Comparison of ENCODE assay signal across 1 cellular context in the genomic region with DNA sequence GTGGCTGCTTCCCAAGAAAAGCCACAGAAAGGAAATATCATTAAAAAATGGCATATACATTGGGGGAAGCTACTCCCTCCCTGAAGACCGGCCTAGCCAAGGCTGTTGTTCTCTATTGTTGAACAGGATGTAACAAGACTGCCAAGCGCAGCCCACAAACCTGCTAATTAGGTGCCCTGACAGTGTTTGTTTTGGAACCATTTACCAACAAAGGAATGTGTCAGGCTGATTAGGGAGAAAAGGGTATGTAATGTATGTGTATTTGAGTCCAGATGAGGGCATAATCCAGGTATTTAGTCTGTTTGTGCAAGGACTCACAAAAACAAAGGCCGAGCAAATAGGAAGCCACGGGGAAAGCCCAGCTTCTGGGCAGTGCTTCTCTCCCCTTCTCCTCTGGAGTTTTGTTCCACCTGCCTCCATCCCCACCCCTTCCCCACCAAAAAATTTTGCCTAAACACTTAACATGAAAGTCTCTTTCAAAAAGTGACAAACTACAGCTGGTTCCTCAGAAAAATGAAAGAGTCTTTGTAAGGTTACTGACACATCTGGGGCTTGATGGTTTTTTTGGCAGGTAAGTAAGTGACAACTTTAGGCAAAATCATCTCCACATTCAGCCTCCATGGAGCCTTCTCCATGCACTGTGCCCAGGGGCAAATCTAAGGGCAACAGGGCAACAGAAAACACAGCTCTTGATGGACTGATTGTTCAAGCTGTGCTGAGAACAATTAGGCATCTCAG.
TF ChIP-seq lines count a peak whose summit lies in the region.

No MANE protein-coding gene starts in this region.

TF ChIP-seq in HepG2, 621 proteins besides CTCF, POLR2A, EP300 and RAD21 (continued from another document and continues in another):
- TF ChIP-seq ARNT (IDR thresholded peaks at IDR 0.05) (no peak), BCL3 (CRISPR knock-in tag; IDR thresholded peaks at IDR 0.05) (peak; percentile 50), TBX2 (CRISPR knock-in tag; IDR thresholded peaks at IDR 0.05; ENCODE audit: borderline replicate concordance) (peak; percentile 100), ZNF12 (CRISPR knock-in tag; IDR thresholded peaks at IDR 0.05) (peak; percentile 15; the same call in 1 of the 2 replicates), ZFP37 (CRISPR knock-in tag; IDR thresholded peaks at IDR 0.05; ENCODE audit: borderline replicate concordance) (no peak), ZNF101 (CRISPR knock-in tag; IDR thresholded peaks at IDR 0.05; ENCODE audit: borderline replicate concordance, low read depth) (no peak; the same call in 1 of the 2 replicates), DBP (CRISPR knock-in tag; IDR thresholded peaks at IDR 0.05; ENCODE audit: not compliant biosample characterization) (no peak), SETDB1 (CRISPR knock-in tag; IDR thresholded peaks at IDR 0.05; ENCODE audit: borderline replicate concordance) (no peak), HNF4G (IDR thresholded peaks at IDR 0.05; ENCODE audit: borderline replicate concordance, low read depth, low read length) (peak; percentile 91), HNF4G (CRISPR knock-in tag; IDR thresholded peaks at IDR 0.05; ENCODE audit: borderline replicate concordance, low read depth) (no peak), ARID4A (CRISPR knock-in tag; IDR thresholded peaks at IDR 0.05; ENCODE audit: borderline replicate concordance) (peak; percentile 22; the same call in 1 of the 2 replicates), ZNF558 (CRISPR knock-in tag; IDR thresholded peaks at IDR 0.05; ENCODE audit: borderline replicate concordance) (no peak), SIX4 (CRISPR knock-in tag; IDR thresholded peaks at IDR 0.05) (peak; percentile 78; the same call in 1 of the 2 replicates), RFX5 (IDR thresholded peaks at IDR 0.05; ENCODE audit: low read depth, low read length) (no peak), ZNF597 (CRISPR knock-in tag; IDR thresholded peaks at IDR 0.05) (no peak), PHF21A (CRISPR knock-in tag; IDR thresholded peaks at IDR 0.05) (no peak), ZNF615 (CRISPR knock-in tag; IDR thresholded peaks at IDR 0.05; ENCODE audit: borderline replicate concordance) (peak; percentile 54; the same call in 1 of the 2 replicates), ZNF350 (CRISPR knock-in tag; IDR thresholded peaks at IDR 0.05; ENCODE audit: borderline replicate concordance, low read depth) (peak; percentile 48; the same call in 1 of the 2 replicates), FOXC1 (CRISPR knock-in tag; IDR thresholded peaks at IDR 0.05; ENCODE audit: borderline replicate concordance) (no peak), YY1 (IDR thresholded peaks at IDR 0.05; ENCODE audit: insufficient read depth, insufficient replicate concordance, low read depth, low read length) (peak; percentile 10), ZNF543 (CRISPR knock-in tag; IDR thresholded peaks at IDR 0.05) (no peak; the same call in 1 of the 2 replicates), ZNF776 (CRISPR knock-in tag; IDR thresholded peaks at IDR 0.05) (no peak), ASH2L (IDR thresholded peaks at IDR 0.05; ENCODE audit: insufficient read length, low read depth, low read length) (peak; percentile 83), CREM (IDR thresholded peaks at IDR 0.05) (peak; percentile 78), CREM (CRISPR knock-in tag; IDR thresholded peaks at IDR 0.05) (no peak), ZNF33A (CRISPR knock-in tag; IDR thresholded peaks at IDR 0.05; ENCODE audit: borderline replicate concordance) (no peak), NFIB (CRISPR knock-in tag; IDR thresholded peaks at IDR 0.05; ENCODE audit: borderline replicate concordance) (no peak), ZBTB10 (CRISPR knock-in tag; IDR thresholded peaks at IDR 0.05; ENCODE audit: borderline replicate concordance) (0 out of 2 replicates have a peak, but pooled peaks have one; percentile 19), ZNF460 (CRISPR knock-in tag; IDR thresholded peaks at IDR 0.05; ENCODE audit: borderline replicate concordance) (no peak; the same call in 1 of the 2 replicates)
- TF ChIP-seq, protein P1, sequence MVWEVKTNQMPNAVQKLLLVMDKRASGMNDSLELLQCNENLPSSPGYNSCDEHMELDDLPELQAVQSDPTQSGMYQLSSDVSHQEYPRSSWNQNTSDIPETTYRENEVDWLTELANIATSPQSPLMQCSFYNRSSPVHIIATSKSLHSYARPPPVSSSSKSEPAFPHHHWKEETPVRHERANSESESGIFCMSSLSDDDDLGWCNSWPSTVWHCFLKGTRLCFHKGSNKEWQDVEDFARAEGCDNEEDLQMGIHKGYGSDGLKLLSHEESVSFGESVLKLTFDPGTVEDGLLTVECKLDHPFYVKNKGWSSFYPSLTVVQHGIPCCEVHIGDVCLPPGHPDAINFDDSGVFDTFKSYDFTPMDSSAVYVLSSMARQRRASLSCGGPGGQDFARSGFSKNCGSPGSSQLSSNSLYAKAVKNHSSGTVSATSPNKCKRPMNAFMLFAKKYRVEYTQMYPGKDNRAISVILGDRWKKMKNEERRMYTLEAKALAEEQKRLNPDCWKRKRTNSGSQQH (CRISPR knock-in tag; IDR thresholded peaks at IDR 0.05; ENCODE audit: low read depth): peak; percentile 61; the same call in 1 of the 2 replicates
- TF ChIP-seq, protein P2, sequence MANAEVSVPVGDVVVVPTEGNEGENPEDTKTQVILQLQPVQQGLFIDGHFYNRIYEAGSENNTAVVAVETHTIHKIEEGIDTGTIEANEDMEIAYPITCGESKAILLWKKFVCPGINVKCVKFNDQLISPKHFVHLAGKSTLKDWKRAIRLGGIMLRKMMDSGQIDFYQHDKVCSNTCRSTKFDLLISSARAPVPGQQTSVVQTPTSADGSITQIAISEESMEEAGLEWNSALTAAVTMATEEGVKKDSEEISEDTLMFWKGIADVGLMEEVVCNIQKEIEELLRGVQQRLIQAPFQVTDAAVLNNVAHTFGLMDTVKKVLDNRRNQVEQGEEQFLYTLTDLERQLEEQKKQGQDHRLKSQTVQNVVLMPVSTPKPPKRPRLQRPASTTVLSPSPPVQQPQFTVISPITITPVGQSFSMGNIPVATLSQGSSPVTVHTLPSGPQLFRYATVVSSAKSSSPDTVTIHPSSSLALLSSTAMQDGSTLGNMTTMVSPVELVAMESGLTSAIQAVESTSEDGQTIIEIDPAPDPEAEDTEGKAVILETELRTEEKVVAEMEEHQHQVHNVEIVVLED (CRISPR knock-in tag; IDR thresholded peaks at IDR 0.05; ENCODE audit: borderline replicate concordance): no peak
- TF ChIP-seq, protein P3, sequence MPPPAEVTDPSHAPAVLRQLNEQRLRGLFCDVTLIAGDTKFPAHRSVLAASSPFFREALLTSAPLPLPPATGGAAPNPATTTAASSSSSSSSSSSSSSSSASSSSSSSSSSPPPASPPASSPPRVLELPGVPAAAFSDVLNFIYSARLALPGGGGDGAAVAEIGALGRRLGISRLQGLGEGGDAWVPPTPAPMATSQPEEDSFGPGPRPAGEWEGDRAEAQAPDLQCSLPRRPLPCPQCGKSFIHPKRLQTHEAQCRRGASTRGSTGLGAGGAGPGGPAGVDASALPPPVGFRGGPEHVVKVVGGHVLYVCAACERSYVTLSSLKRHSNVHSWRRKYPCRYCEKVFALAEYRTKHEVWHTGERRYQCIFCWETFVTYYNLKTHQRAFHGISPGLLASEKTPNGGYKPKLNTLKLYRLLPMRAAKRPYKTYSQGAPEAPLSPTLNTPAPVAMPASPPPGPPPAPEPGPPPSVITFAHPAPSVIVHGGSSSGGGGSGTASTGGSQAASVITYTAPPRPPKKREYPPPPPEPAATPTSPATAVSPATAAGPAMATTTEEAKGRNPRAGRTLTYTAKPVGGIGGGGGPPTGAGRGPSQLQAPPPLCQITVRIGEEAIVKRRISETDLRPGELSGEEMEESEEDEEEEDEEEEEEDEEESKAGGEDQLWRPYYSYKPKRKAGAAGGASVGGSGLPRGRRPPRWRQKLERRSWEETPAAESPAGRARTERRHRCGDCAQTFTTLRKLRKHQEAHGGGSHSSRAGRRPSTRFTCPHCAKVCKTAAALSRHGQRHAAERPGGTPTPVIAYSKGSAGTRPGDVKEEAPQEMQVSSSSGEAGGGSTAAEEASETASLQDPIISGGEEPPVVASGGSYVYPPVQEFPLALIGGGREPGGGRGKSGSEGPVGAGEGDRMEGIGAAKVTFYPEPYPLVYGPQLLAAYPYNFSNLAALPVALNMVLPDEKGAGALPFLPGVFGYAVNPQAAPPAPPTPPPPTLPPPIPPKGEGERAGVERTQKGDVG (CRISPR knock-in tag; IDR thresholded peaks at IDR 0.05; ENCODE audit: borderline replicate concordance): no peak; the same call in 1 of the 2 replicates
